ENCODE assay signal across 9 cellular contexts in genomic region chr2:237686659-237687136, GRCh38. TPM values are rescaled to one million over a fixed set of nuclear protein-coding genes. Genes with fewer than 3 reads are reported as not detected.
DNase-seq lines count a peak whose midpoint lies in the region; ATAC-seq and TF ChIP-seq lines count a peak whose summit lies in the region.
"Had no signal": no experiment of that assay in that cellular context is flagged by ENCODE, and none has a peak within 500 bp of the region (broad histone marks: within the 10 kb centered on the region; RNA-seq: fewer than 3 reads in every experiment).

No MANE protein-coding gene starts in this region.

- intact Hi-C loops in Panc1 (cut with micrococcal nuclease; ENCODE audit: unreplicated experiment) (no loop called here), spleen (cut with DNase I; ENCODE audit: low total_unique reads) (no loop called here)

- WGBS in esophagus, 2 donors = 82 to 83% methylated on average over 11 of the region's 11 CpGs
- WGBS in spleen, 5 donors = 52 to 72% (median 62%) methylated on average over 11 of the region's 11 CpGs

- BruUV-seq in Panc1 (replicated peaks; lab: Mats Ljungman, UMichigan) = no TSS peak

- H3K4me1 ChIP-seq in Panc1 (ENCODE audit: control insufficient read depth, insufficient read depth, low read length) (peaks cover 11% of the 10 kb centered on the region), esophagus (ENCODE audit: control insufficient read depth in 2 of 2, insufficient read depth in 2 of 2, low read length in 1 of 2) (peaks cover 2 to 27% of the 10 kb centered on the region in 2 donors), spleen (peaks cover 28 to 61% (median 51%) of the 10 kb centered on the region in 6 donors)

- H3K36me3 ChIP-seq in Panc1 (ENCODE audit: control insufficient read depth, insufficient read depth, low read length) (no peaks in the 10 kb centered on the region), esophagus (ENCODE audit: control insufficient read depth in 2 of 2, insufficient read depth in 2 of 2, low read length in 1 of 2) (no peaks in the 10 kb centered on the region), spleen (peaks cover 0 to 5% (median 0%) of the 10 kb centered on the region in 6 donors)

- in situ Hi-C loops in Panc1 (cut with HindIII; ENCODE audit: low pct_unique_long_range_greater_than_20kb, low sequenced_read_pairs) = no loop called here

- no peaks in the 10 kb centered on the region for H3K27me3 Mint-ChIP-seq in T-helper 1 cell treated with Interleukin-12 subunit alpha and Interleukin-12 subunit beta and Interleukin-4 antibody, amounts not matched to agents 30 μg/mL and 1 μg/mL, for 36 hours (ENCODE audit: low read depth)

- H3K9me3 Mint-ChIP-seq in T-helper 1 cell treated with Interleukin-12 subunit alpha and Interleukin-12 subunit beta and Interleukin-4 antibody, amounts not matched to agents 30 μg/mL and 1 μg/mL, for 36 hours = no peaks in the 10 kb centered on the region

- no peak overlapping the region for H3K4me3 ChIP-seq in Panc1 (ENCODE audit: low read depth in 2 of 2, low read length in 2 of 2)
- no peak overlapping the region for H3K4me3 ChIP-seq in esophagus (ENCODE audit: low read depth in 1 of 2, low read length in 2 of 2)
- peak overlapping the region in 1 of 8 donors; percentile 41 for H3K4me3 ChIP-seq in spleen

- peaks cover 40% of the 10 kb centered on the region for H3K4me1 Mint-ChIP-seq in T-helper 1 cell treated with Interleukin-12 subunit alpha and Interleukin-12 subunit beta and Interleukin-4 antibody, amounts not matched to agents 30 μg/mL and 1 μg/mL, for 36 hours (ENCODE audit: low read depth)

- CTCF ChIA-PET in Panc1 (lab: Charles Lee) = interaction anchor here (0.5 to 2.2 kb wide), 3 partner anchors 13 to 105 kb away, joined by 4 to 15 read pairs (median 12); no protein-coding TSS in a partner anchor

- H3K36me3 Mint-ChIP-seq in T-helper 1 cell treated with Interleukin-12 subunit alpha and Interleukin-12 subunit beta and Interleukin-4 antibody, amounts not matched to agents 30 μg/mL and 1 μg/mL, for 36 hours (ENCODE audit: low read depth) = peaks cover 1% of the 10 kb centered on the region

- POLR2A ChIA-PET in Panc1 (lab: Charles Lee) = no interaction called here

- H3K27ac ChIP-seq in Panc1 (ENCODE audit: low read length) (no peak overlapping the region), esophagus (ENCODE audit: low read depth in 2 of 2, low read length in 1 of 2) (peak overlapping the region; percentile 13 to 67), spleen (peak overlapping the region in 7 of 8 donors; percentile 72 to 100 (median 98))

- H3K4me3 Mint-ChIP-seq in T-helper 1 cell treated with Interleukin-12 subunit alpha and Interleukin-12 subunit beta and Interleukin-4 antibody, amounts not matched to agents 30 μg/mL and 1 μg/mL, for 36 hours = no peak overlapping the region

- peak; percentile 45; the same call in 1 of the 2 replicates for ATAC-seq in Panc1
- no peak for ATAC-seq in GM19463 (IDR thresholded peaks at IDR 0.05; ENCODE audit: unreplicated experiment)

- H3K9me3 ChIP-seq in Panc1 (ENCODE audit: control insufficient read depth, insufficient read depth, low read depth, low read length) (no peaks in the 10 kb centered on the region), esophagus (ENCODE audit: control insufficient read depth in 2 of 2, insufficient read depth in 1 of 2, low read depth in 1 of 2, low read length in 1 of 2) (no peaks in the 10 kb centered on the region), spleen (no peaks in the 10 kb centered on the region)

- H3K27me3 ChIP-seq in Panc1 (ENCODE audit: control insufficient read depth, insufficient read depth, low read length) (no peaks in the 10 kb centered on the region), esophagus (ENCODE audit: control insufficient read depth in 1 of 2, insufficient read depth in 2 of 2, low read length in 2 of 2) (no peaks in the 10 kb centered on the region), spleen (replicated peaks in 1 of 7) (no peaks in the 10 kb centered on the region)

- DNase-seq in T-helper 1 cell (no peak), Panc1 (ENCODE audit: low read depth, low spot score) (no peak), spleen (peak; percentile 81), RPMI8226 (no peak), dedifferentiated amniotic fluid mesenchymal stem cell (ENCODE audit: extremely low spot score) (no peak)
- DNase-seq: stimulated activated CD4-positive, alpha-beta T cell treated with anti-CD3 and anti-CD28 coated beads, Interleukin-4, amount 100 ng/mL, for 1 hour had no signal

- peak overlapping the region; percentile 100 for H3K27ac Mint-ChIP-seq in T-helper 1 cell treated with Interleukin-12 subunit alpha and Interleukin-12 subunit beta and Interleukin-4 antibody, amounts not matched to agents 30 μg/mL and 1 μg/mL, for 36 hours

- no peak for TF ChIP-seq POLR2A in spleen (IDR thresholded peaks at IDR 0.05)

- TF ChIP-seq CTCF in Panc1 (IDR thresholded peaks at IDR 0.05) (peak; percentile 76), spleen (IDR thresholded peaks at IDR 0.05 in 8 of 11, conservative IDR thresholded peaks at IDR 0.05 in 3 of 11) (peak in 1 of 11 experiments; percentile 20)

RNA-seq across cellular contexts. Expression of gene LRRFIP1, which starts 59.3 kb away (rescaled TPM):
- total RNA-seq in Panc1 (2021; ENCODE audit: unreplicated experiment) = 121 TPM
- polyA plus RNA-seq in Panc1 (2012; ENCODE audit: insufficient read length) = 61.9 TPM
- polyA plus RNA-seq in esophagus = 10 to 100 TPM; 58.9 to 69.5 TPM
- 100 to 1,000 TPM; 110 to 164 (median 144) TPM for total RNA-seq in spleen
- polyA plus RNA-seq in spleen = 10 to 100 TPM; 40.4 to 46.3 (median 44.4) TPM
